ENCODE assay signal across 20 cellular contexts in genomic region chr17:66399441-66399840, GRCh38.
DNase-seq lines count a peak whose midpoint lies in the region; ATAC-seq and TF ChIP-seq lines count a peak whose summit lies in the region.
"Had no signal": no experiment of that assay in that cellular context is flagged by ENCODE, and none has a peak within 500 bp of the region (broad histone marks: within the 10 kb centered on the region; RNA-seq: fewer than 3 reads in every experiment).

No MANE protein-coding gene starts in this region.

- POLR2A ChIA-PET in CD4-positive, alpha-beta memory T cell (lab: Charles Lee; ENCODE audit: partially characterized antibody) = interaction anchor here (1.0 to 3.0 kb wide), 5 partner anchors 9 to 144 kb away, joined by 3 to 15 read pairs (median 5); no protein-coding TSS in a partner anchor
- POLR2A ChIA-PET in activated CD4-positive, alpha-beta memory T cell treated with anti-CD3 and anti-CD28 coated beads for 36 hours (lab: Charles Lee) = no interaction called here

- peaks cover 80% of the 10 kb centered on the region for H3K4me1 ChIP-seq in CD4-positive, alpha-beta memory T cell (ENCODE audit: insufficient read depth, low read length)
- peaks cover 15% of the 10 kb centered on the region for H3K4me1 ChIP-seq in GM23338 (ENCODE audit: insufficient read depth)
- H3K4me1 ChIP-seq: SJSA1 had no signal

- H3K9me2 ChIP-seq in GM23338 (ENCODE audit: insufficient read depth) = peaks cover 6% of the 10 kb centered on the region; the same call in 1 of the 2 replicates

- H3K4me2 ChIP-seq in GM23338 = no peak overlapping the region

- no peaks in the 10 kb centered on the region for H3K36me3 ChIP-seq in CD4-positive, alpha-beta memory T cell (ENCODE audit: insufficient read depth, low read length)
- H3K36me3 ChIP-seq in GM23338 (ENCODE audit: insufficient read depth) = no peaks in the 10 kb centered on the region
- H3K36me3 ChIP-seq: gastrocnemius medialis, tibial nerve had no signal

- CTCF ChIA-PET in CD4-positive, alpha-beta memory T cell (lab: Charles Lee; ENCODE audit: partially characterized antibody) = interaction anchor here (2.1 kb wide), 1 partner anchor 112 kb away, joined by 5 read pairs; no protein-coding TSS in a partner anchor
- CTCF ChIA-PET in activated CD4-positive, alpha-beta memory T cell treated with anti-CD3 and anti-CD28 coated beads for 36 hours (lab: Charles Lee) = interaction anchor here (0.6 to 1.0 kb wide), 3 partner anchors 62 to 168 kb away, joined by 3 read pairs; no protein-coding TSS in a partner anchor

- no peak overlapping the region for H3K4me3 ChIP-seq in CD4-positive, alpha-beta memory T cell (ENCODE audit: low read length in 2 of 2)
- no peak overlapping the region for H3K4me3 ChIP-seq in GM12865 (ENCODE audit: low read depth, low read length)
- H3K4me3 ChIP-seq in GM23338 = no peak overlapping the region
- H3K4me3 ChIP-seq: gastrocnemius medialis, SJSA1, tibial nerve had no signal

- H3K27me3 ChIP-seq in CD4-positive, alpha-beta memory T cell (ENCODE audit: insufficient read depth, low read length) = no peaks in the 10 kb centered on the region
- no peaks in the 10 kb centered on the region for H3K27me3 ChIP-seq in GM23338 (ENCODE audit: insufficient read depth)
- H3K27me3 ChIP-seq: gastrocnemius medialis, SJSA1, tibial nerve had no signal

- ATAC-seq in effector memory CD8-positive, alpha-beta T cell (replicated peaks) = peak; percentile 62
- no peak for ATAC-seq in GM23338
- ATAC-seq: gastrocnemius medialis; stimulated activated memory B cell treated with anti-CD40 and anti-IgM and Interleukin-4, amounts not matched to agents 10 μg/mL and 1 μg/mL and 100 μg/mL, for 72 hours had no signal

- TF ChIP-seq CTCF in GM12865 (IDR thresholded peaks at IDR 0.05; ENCODE audit: insufficient read depth, low read depth, low read length, missing control alignments) (no peak), GM23338 (conservative IDR thresholded peaks at IDR 0.05; ENCODE audit: low read depth in 2 of 2) (no peak)

- peaks cover 2% of the 10 kb centered on the region; the same call in 1 of the 2 replicates for H3K79me2 ChIP-seq in GM23338 (replicated peaks; ENCODE audit: insufficient read depth)

- H3K27ac ChIP-seq in CD4-positive, alpha-beta memory T cell (ENCODE audit: low read depth, low read length) = peak overlapping the region; percentile 25
- H3K27ac ChIP-seq in GM23338 (ENCODE audit: low read depth) = no peak overlapping the region
- H3K27ac ChIP-seq: gastrocnemius medialis, SJSA1, tibial nerve had no signal

- no peaks in the 10 kb centered on the region for H3K27me3 Mint-ChIP-seq in CD4-positive, alpha-beta memory T cell
- H3K27me3 Mint-ChIP-seq in activated CD4-positive, alpha-beta memory T cell treated with anti-CD3 and anti-CD28 coated beads for 36 hours = no peaks in the 10 kb centered on the region
- H3K27me3 Mint-ChIP-seq in effector memory CD8-positive, alpha-beta T cell = no peaks in the 10 kb centered on the region
- H3K27me3 Mint-ChIP-seq in GM23338 (ENCODE audit: insufficient read depth, low read depth, poor library complexity) = no peaks in the 10 kb centered on the region

- H3K4me1 Mint-ChIP-seq in CD4-positive, alpha-beta memory T cell = peaks cover 57 to 86% (median 76%) of the 10 kb centered on the region in 4 donors
- peaks cover 83% of the 10 kb centered on the region for H3K4me1 Mint-ChIP-seq in activated CD4-positive, alpha-beta memory T cell treated with anti-CD3 and anti-CD28 coated beads for 36 hours (ENCODE audit: low read depth)
- H3K4me1 Mint-ChIP-seq in effector memory CD8-positive, alpha-beta T cell (ENCODE audit: low read depth in 2 of 2) = peaks cover 16 to 18% of the 10 kb centered on the region in 2 donors
- H3K4me1 Mint-ChIP-seq in GM23338 = peaks cover 15% of the 10 kb centered on the region; the same call in 2 of the 3 replicates
- H3K4me1 Mint-ChIP-seq: stimulated activated memory B cell treated with anti-CD40 and anti-IgM and Interleukin-4, amounts not matched to agents 10 μg/mL and 1 μg/mL and 100 μg/mL, for 72 hours had no signal

- H3K9me3 ChIP-seq in CD4-positive, alpha-beta memory T cell (ENCODE audit: control insufficient read depth in 1 of 2, low read length in 2 of 2) = no peaks in the 10 kb centered on the region
- H3K9me3 ChIP-seq: gastrocnemius medialis, SJSA1, tibial nerve had no signal

- peak overlapping the region; percentile 82 to 96 (median 89) for H3K27ac Mint-ChIP-seq in CD4-positive, alpha-beta memory T cell
- peak overlapping the region; percentile 82 for H3K27ac Mint-ChIP-seq in activated CD4-positive, alpha-beta memory T cell treated with anti-CD3 and anti-CD28 coated beads for 36 hours
- peak overlapping the region; percentile 21 to 27 for H3K27ac Mint-ChIP-seq in effector memory CD8-positive, alpha-beta T cell
- H3K27ac Mint-ChIP-seq in GM23338 = no peak overlapping the region
- H3K27ac Mint-ChIP-seq: dendritic cell treated with granulocyte-macrophage colony-stimulating factor and Interleukin-4, amounts not matched to agents 40 ng/mL and 50 ng/mL, for 4 days; stimulated activated memory B cell treated with anti-CD40 and anti-IgM and Interleukin-4, amounts not matched to agents 10 μg/mL and 1 μg/mL and 100 μg/mL, for 72 hours had no signal

- H3K36me3 Mint-ChIP-seq in CD4-positive, alpha-beta memory T cell = peaks cover 0 to 4% of the 10 kb centered on the region in 2 donors
- peaks cover 3% of the 10 kb centered on the region for H3K36me3 Mint-ChIP-seq in activated CD4-positive, alpha-beta memory T cell treated with anti-CD3 and anti-CD28 coated beads for 36 hours
- H3K36me3 Mint-ChIP-seq in effector memory CD8-positive, alpha-beta T cell (ENCODE audit: insufficient read depth) = no peaks in the 10 kb centered on the region
- peaks cover 4% of the 10 kb centered on the region; the same call in 1 of the 3 replicates for H3K36me3 Mint-ChIP-seq in GM23338 (ENCODE audit: low read depth)
- H3K36me3 Mint-ChIP-seq: brain; stimulated activated memory B cell treated with anti-CD40 and anti-IgM and Interleukin-4, amounts not matched to agents 10 μg/mL and 1 μg/mL and 100 μg/mL, for 72 hours had no signal

- peaks cover 0 to 1% (median 0%) of the 10 kb centered on the region in 8 donors for H3K9me3 Mint-ChIP-seq in CD4-positive, alpha-beta memory T cell
- H3K9me3 Mint-ChIP-seq in activated CD4-positive, alpha-beta memory T cell treated with anti-CD3 and anti-CD28 coated beads for 36 hours = no peaks in the 10 kb centered on the region
- H3K9me3 Mint-ChIP-seq in effector memory CD8-positive, alpha-beta T cell = no peaks in the 10 kb centered on the region
- H3K9me3 Mint-ChIP-seq in GM23338 = no peaks in the 10 kb centered on the region; the same call in 2 of the 3 replicates
- H3K9me3 Mint-ChIP-seq: dendritic cell treated with granulocyte-macrophage colony-stimulating factor and Interleukin-4, amounts not matched to agents 40 ng/mL and 50 ng/mL, for 4 days had no signal

- H3K4me3 Mint-ChIP-seq in CD4-positive, alpha-beta memory T cell = peak overlapping the region; percentile 74 to 89 (median 84)
- H3K4me3 Mint-ChIP-seq in activated CD4-positive, alpha-beta memory T cell treated with anti-CD3 and anti-CD28 coated beads for 36 hours = peak overlapping the region; percentile 35
- peak overlapping the region; percentile 20 to 22 for H3K4me3 Mint-ChIP-seq in effector memory CD8-positive, alpha-beta T cell
- no peak overlapping the region for H3K4me3 Mint-ChIP-seq in GM23338
- H3K4me3 Mint-ChIP-seq: brain; dendritic cell treated with granulocyte-macrophage colony-stimulating factor and Interleukin-4, amounts not matched to agents 40 ng/mL and 50 ng/mL, for 4 days; stimulated activated memory B cell treated with anti-CD40 and anti-IgM and Interleukin-4, amounts not matched to agents 10 μg/mL and 1 μg/mL and 100 μg/mL, for 72 hours had no signal

- H3F3A ChIP-seq in GM23338 (replicated peaks; ENCODE audit: low read depth) = no peaks in the 10 kb centered on the region

- peak in 4 of 5 donors; percentile 52 to 60 (median 53) for DNase-seq in CD4-positive, alpha-beta memory T cell
- peak; percentile 47 for DNase-seq in GM12865 (ENCODE audit: low read depth)
- peak; percentile 29 for DNase-seq in activated CD4-positive, alpha-beta memory T cell treated with anti-CD3 and anti-CD28 coated beads for 36 hours
- DNase-seq in effector memory CD8-positive, alpha-beta T cell = no peak
- no peak for DNase-seq in posterior vena cava (ENCODE audit: low spot score)
- DNase-seq in GM23338 (ENCODE audit: low spot score) = no peak
- DNase-seq in COLO829 (ENCODE audit: low spot score) = no peak
- no peak for DNase-seq in NCI-H2227 (lab: John Stamatoyannopoulos, UW; ENCODE audit: unreplicated experiment)
- DNase-seq: activated CD4-positive, alpha-beta T cell treated with anti-CD3 and anti-CD28 coated beads, Interleukin-2, amount 50 U/mL, for 4 hours; activated gamma-delta T cell; erythroblast; gastrocnemius medialis; midbrain; NCI-H1105 treated with DMSO at 0.1 percent for 48 hours; retina had no signal

- H2AFZ ChIP-seq in GM23338 = no peak overlapping the region

- no peaks in the 10 kb centered on the region for H4K20me1 ChIP-seq in GM23338 (replicated peaks; ENCODE audit: insufficient read depth)

- intact Hi-C loops in CD4-positive, alpha-beta memory T cell (cut with micrococcal nuclease) = loop anchor here (2.0 kb wide), 2 partner anchors 69 to 95 kb away; no protein-coding TSS in a partner anchor
- intact Hi-C loops in activated CD4-positive, alpha-beta memory T cell treated with anti-CD3 and anti-CD28 coated beads for 36 hours (cut with micrococcal nuclease) = loop anchor here (1.0 to 2.0 kb wide), 5 partner anchors 19 to 69 kb away; no protein-coding TSS in a partner anchor
- intact Hi-C loops in posterior vena cava (cut with DNase I) = no loop called here

TF ChIP-seq in GM23338, 12 proteins besides CTCF, POLR2A, EP300 and RAD21 (continues in another document):
- TF ChIP-seq CREB1 (CRISPR knock-in tag; IDR thresholded peaks at IDR 0.05; ENCODE audit: low read depth) = no peak

Comparison
In these comparisons a context has a peak if more than half of its experiments do, and no peak if none do; other contexts are left out.
1. DNase-seq: peak in CD4-positive, alpha-beta memory T cell (4 of 5), GM12865 (single experiment) and activated CD4-positive, alpha-beta memory T cell treated with anti-CD3 and anti-CD28 coated beads for 36 hours (single experiment); none in effector memory CD8-positive, alpha-beta T cell (0 of 3), posterior vena cava (single experiment), GM23338 (single experiment), COLO829 (single experiment) and NCI-H2227 (single experiment).
2. intact Hi-C loops: an anchor here in CD4-positive, alpha-beta memory T cell (2.0 kb wide) and activated CD4-positive, alpha-beta memory T cell treated with anti-CD3 and anti-CD28 coated beads for 36 hours (1.0 to 2.0 kb wide); none called in posterior vena cava.